Comparison of ENCODE assay signal across 13 cellular contexts in the genomic region with DNA sequence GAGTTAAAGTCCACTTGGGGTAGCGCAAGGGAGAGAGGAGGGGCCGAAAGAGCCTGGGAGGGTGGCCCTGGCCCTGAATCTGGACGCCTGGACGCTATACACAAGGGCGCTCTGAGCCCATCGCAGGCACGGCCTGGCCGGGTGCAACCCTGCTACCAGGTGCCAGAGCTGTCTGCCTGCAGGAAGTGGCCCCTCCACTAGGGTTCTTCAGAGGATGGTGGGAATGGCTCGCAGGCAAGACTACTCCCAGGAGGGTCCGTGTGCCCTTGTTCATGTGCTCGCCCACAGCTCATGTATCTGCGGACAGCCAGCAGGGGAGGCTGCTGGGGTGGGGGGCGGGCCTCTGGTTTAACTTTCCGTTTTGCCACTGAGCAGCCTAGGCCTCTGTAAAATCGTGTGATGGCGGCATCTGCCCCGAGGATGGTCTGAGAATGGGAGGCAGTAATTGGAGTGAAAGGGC. TPM values are rescaled to one million over a fixed set of nuclear protein-coding genes. Genes with fewer than 3 reads are reported as not detected.
DNase-seq lines count a peak whose midpoint lies in the region; ATAC-seq and TF ChIP-seq lines count a peak whose summit lies in the region.
"Had no signal": no experiment of that assay in that cellular context is flagged by ENCODE, and none has a peak within 500 bp of the region (broad histone marks: within the 10 kb centered on the region; RNA-seq: fewer than 3 reads in every experiment).

No MANE protein-coding gene starts in this region.

- H4K20me1 ChIP-seq in Loucy (ENCODE audit: insufficient read depth, low read length, poor library complexity, severe bottlenecking), result peaks cover 21% of the 10 kb centered on the region

- H3K9me3 ChIP-seq in Loucy (ENCODE audit: insufficient read depth, low read depth, low read length) (no peaks in the 10 kb centered on the region), left ventricle myocardium inferior (replicated peaks) (no peaks in the 10 kb centered on the region)

- H3K9me3 Mint-ChIP-seq in T-helper 1 cell treated with Interleukin-12 subunit alpha and Interleukin-12 subunit beta and Interleukin-4 antibody, amounts not matched to agents 30 μg/mL and 1 μg/mL, for 36 hours, result no peaks in the 10 kb centered on the region
- no peaks in the 10 kb centered on the region for H3K9me3 Mint-ChIP-seq in osteocyte (ENCODE audit: unreplicated experiment)

- H3K27ac ChIP-seq in left ventricle myocardium inferior (replicated peaks), result no peak overlapping the region

- H3K4me2 ChIP-seq in Loucy (ENCODE audit: low read depth, low read length, poor library complexity, severe bottlenecking), result no peak overlapping the region

- no peak overlapping the region for H2AFZ ChIP-seq in Loucy (ENCODE audit: low read length)

- DNase-seq in T-helper 1 cell (no peak), left ventricle myocardium inferior (peak; percentile 16), osteocyte (ENCODE audit: extremely low spot score, unreplicated experiment) (peak; percentile 74), NCI-H524 (lab: John Stamatoyannopoulos, UW) (no peak)
- DNase-seq in stimulated activated CD4-positive, alpha-beta T cell treated with anti-CD3 and anti-CD28 coated beads, Interleukin-1b, Interleukin-23, amount 100 ng/mL, for 48 hours, result no peak
- DNase-seq: NCI-H1048; NCI-H69; occipital lobe; stimulated activated CD4-positive, alpha-beta T cell treated with anti-CD3 and anti-CD28 coated beads, Interleukin-4, amount 100 ng/mL, for 1 hour had no signal

- 0 out of 2 replicates have a peak, but pooled peaks cover 3% of the 10 kb centered on the region for H3F3A ChIP-seq in Loucy (ENCODE audit: low read depth)

- H3K9me2 ChIP-seq in Loucy (replicated peaks; ENCODE audit: low read depth, low read length), result no peaks in the 10 kb centered on the region

- H3K36me3 Mint-ChIP-seq in T-helper 1 cell treated with Interleukin-12 subunit alpha and Interleukin-12 subunit beta and Interleukin-4 antibody, amounts not matched to agents 30 μg/mL and 1 μg/mL, for 36 hours (ENCODE audit: low read depth), result peaks cover 2% of the 10 kb centered on the region
- H3K36me3 Mint-ChIP-seq in osteocyte (ENCODE audit: unreplicated experiment), result no peaks in the 10 kb centered on the region

- H3K79me2 ChIP-seq in Loucy (ENCODE audit: insufficient read depth, low read length), result peaks cover 33% of the 10 kb centered on the region

- H3K4me3 ChIP-seq in Loucy (ENCODE audit: low read length, poor library complexity, severe bottlenecking) (no peak overlapping the region), left ventricle myocardium inferior (no peak overlapping the region)

- H3K4me1 Mint-ChIP-seq in T-helper 1 cell treated with Interleukin-12 subunit alpha and Interleukin-12 subunit beta and Interleukin-4 antibody, amounts not matched to agents 30 μg/mL and 1 μg/mL, for 36 hours (ENCODE audit: low read depth), result peaks cover 6% of the 10 kb centered on the region
- H3K4me1 Mint-ChIP-seq in osteocyte (ENCODE audit: unreplicated experiment), result peaks cover 7% of the 10 kb centered on the region

- no peak for ATAC-seq in HG03196 (IDR thresholded peaks at IDR 0.05; ENCODE audit: unreplicated experiment)
- ATAC-seq: SK-N-SH treated with all-trans-retinoic acid at 6 μM for 48 hours had no signal

- H3K9ac ChIP-seq in Loucy (ENCODE audit: low read depth, low read length, poor library complexity, severe bottlenecking), result no peak overlapping the region

- intact Hi-C loops in left ventricle myocardium inferior (cut with micrococcal nuclease), result no loop called here

- peak overlapping the region; percentile 40 for H3K4me3 Mint-ChIP-seq in T-helper 1 cell treated with Interleukin-12 subunit alpha and Interleukin-12 subunit beta and Interleukin-4 antibody, amounts not matched to agents 30 μg/mL and 1 μg/mL, for 36 hours
- no peak overlapping the region for H3K4me3 Mint-ChIP-seq in osteocyte (ENCODE audit: unreplicated experiment)

- H3K36me3 ChIP-seq in Loucy (ENCODE audit: insufficient read depth, low read length) (no peaks in the 10 kb centered on the region), left ventricle myocardium inferior (no peaks in the 10 kb centered on the region)

- peaks cover 56% of the 10 kb centered on the region for H3K27me3 Mint-ChIP-seq in T-helper 1 cell treated with Interleukin-12 subunit alpha and Interleukin-12 subunit beta and Interleukin-4 antibody, amounts not matched to agents 30 μg/mL and 1 μg/mL, for 36 hours (ENCODE audit: low read depth)
- peaks cover 59% of the 10 kb centered on the region for H3K27me3 Mint-ChIP-seq in osteocyte (ENCODE audit: unreplicated experiment)

- H3K4me1 ChIP-seq in Loucy (ENCODE audit: insufficient read depth, low read length, poor library complexity, severe bottlenecking) (peaks cover 58% of the 10 kb centered on the region), left ventricle myocardium inferior (peaks cover 66% of the 10 kb centered on the region)

- no peak overlapping the region for H3K27ac Mint-ChIP-seq in T-helper 1 cell treated with Interleukin-12 subunit alpha and Interleukin-12 subunit beta and Interleukin-4 antibody, amounts not matched to agents 30 μg/mL and 1 μg/mL, for 36 hours
- no peak overlapping the region for H3K27ac Mint-ChIP-seq in osteocyte (ENCODE audit: unreplicated experiment)

- TF ChIP-seq CTCF in Loucy (conservative IDR thresholded peaks at IDR 0.05; ENCODE audit: low read length) (peak; percentile 33), left ventricle myocardium inferior (IDR thresholded peaks at IDR 0.05; ENCODE audit: borderline replicate concordance) (no peak), osteocyte (IDR thresholded peaks at IDR 0.05) (no peak)

- H3K27me3 ChIP-seq in Loucy (ENCODE audit: insufficient read depth, low read length, poor library complexity, severe bottlenecking), result no peaks in the 10 kb centered on the region
- peaks cover 22% of the 10 kb centered on the region for H3K27me3 ChIP-seq in left ventricle myocardium inferior (ENCODE audit: low read depth)

RNA-seq across cellular contexts. Expression of a gene that starts 1.4 kb away (rescaled TPM):
- 3.7 TPM for total RNA-seq in left ventricle myocardium inferior
- not detected in 2 replicates for total RNA-seq in osteocyte

Comparison
In these comparisons a context has a peak if more than half of its experiments do, and no peak if none do; other contexts are left out.
1. DNase-seq: peak in left ventricle myocardium inferior (single experiment) and osteocyte (single experiment); none in T-helper 1 cell (0 of 5), NCI-H524 (0 of 2) and stimulated activated CD4-positive, alpha-beta T cell treated with anti-CD3 and anti-CD28 coated beads, Interleukin-1b, Interleukin-23, amount 100 ng/mL, for 48 hours (single experiment).